In the genomic region with DNA sequence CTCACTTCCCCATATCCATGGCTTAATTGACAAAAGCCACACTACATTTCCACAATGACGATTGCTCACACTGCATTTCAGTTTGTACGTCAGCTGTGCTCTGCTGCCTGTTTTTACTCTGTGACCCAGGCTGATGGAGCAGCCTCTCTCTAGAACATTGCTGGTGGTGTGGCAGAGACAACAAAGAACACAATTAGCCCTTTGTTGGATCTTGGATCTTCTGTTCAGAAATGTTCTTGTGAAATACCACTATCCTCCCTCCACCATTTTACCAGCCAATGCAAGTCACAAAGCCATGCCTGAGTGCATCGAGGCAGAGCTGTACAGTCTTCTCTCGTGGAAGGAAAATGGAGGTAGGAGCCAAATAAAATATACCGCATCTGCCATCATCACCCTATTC, we compare ENCODE assay signal across 24 cellular contexts. TPM values are rescaled to one million over a fixed set of nuclear protein-coding genes. Genes with fewer than 3 reads are reported as not detected.
DNase-seq lines count a peak whose midpoint lies in the region; ATAC-seq, FAIRE-seq and TF ChIP-seq lines count a peak whose summit lies in the region.
"Had no signal": no experiment of that assay in that cellular context is flagged by ENCODE, and none has a peak within 500 bp of the region (broad histone marks: within the 10 kb centered on the region; RNA-seq: fewer than 3 reads in every experiment).

No MANE protein-coding gene starts in this region.

- DNase-seq in HepG2 (ENCODE audit: low spot score) (no peak), right lobe of liver (no peak), dorsolateral prefrontal cortex (peak in 1 of 10 donors; percentile 22), midbrain (lab: John Stamatoyannopoulos, UW) (peak; percentile 31), neural progenitor cell (ENCODE audit: low spot score) (no peak), smooth muscle cell (lab: John Stamatoyannopoulos, UW; ENCODE audit: unreplicated experiment) (no peak)
- no peak for DNase-seq in activated CD4-positive, alpha-beta T cell treated with anti-CD3 and anti-CD28 coated beads, Interleukin-2, amount 10 ng/mL, durations not matched to agents 24 days and 14 days
- DNase-seq: ACHN; CD8-positive, alpha-beta T cell; MG63; NCI-H1105; NCI-H1694; NCI-H2081; NCI-H2171 treated with DMSO at 0.1 percent for 48 hours; NCI-H524 treated with DMSO at 0.1 percent for 48 hours; NCI-H82; Peyer's patch had no signal

- H3K4me3 ChIP-seq in HepG2 (replicated peaks in 1 of 3; ENCODE audit: insufficient read depth in 1 of 3, low read depth in 2 of 3, low read length in 3 of 3) (no peak overlapping the region), right lobe of liver (no peak overlapping the region), dorsolateral prefrontal cortex (no peak overlapping the region), neural progenitor cell (no peak overlapping the region), smooth muscle cell (no peak overlapping the region)
- H3K4me3 ChIP-seq: BLaER1 treated with 17β-estradiol and CSF1 and Interleukin-3, amounts not matched to agents 10 nM and 100 nM; GM23338; HAP-1; K562; MG63; Peyer's patch had no signal

- peaks cover 7% of the 10 kb centered on the region; the same call in 1 of the 2 replicates for H3K4me1 ChIP-seq in HepG2 (ENCODE audit: insufficient read depth, low read length)
- H3K4me1 ChIP-seq in right lobe of liver = no peaks in the 10 kb centered on the region
- no peaks in the 10 kb centered on the region for H3K4me1 ChIP-seq in neural progenitor cell
- no peaks in the 10 kb centered on the region for H3K4me1 ChIP-seq in smooth muscle cell (ENCODE audit: low read depth)
- H3K4me1 ChIP-seq: Peyer's patch had no signal

- FAIRE-seq in HepG2 (lab: Jason Lieb, UNC) = no peak
- FAIRE-seq: GM12891, K562 had no signal

- H3K9ac ChIP-seq in HepG2 (ENCODE audit: insufficient read depth, low read depth, low read length) (no peak overlapping the region), neural progenitor cell (no peak overlapping the region), smooth muscle cell (ENCODE audit: low read depth) (no peak overlapping the region)
- H3K9ac ChIP-seq: BLaER1 treated with 17β-estradiol and CSF1 and Interleukin-3, amounts not matched to agents 10 nM and 100 nM had no signal

- BruUV-seq in HepG2 (replicated peaks; lab: Mats Ljungman, UMichigan) = no TSS peak

- TF ChIP-seq EP300 in HepG2 (IDR thresholded peaks at IDR 0.05; ENCODE audit: low read depth in 2 of 2, low read length in 2 of 2) = no peak
- no peak for TF ChIP-seq EP300 in HepG2 (CRISPR knock-in tag; IDR thresholded peaks at IDR 0.05; ENCODE audit: borderline replicate concordance)

- intact Hi-C loops in HepG2 (cut with micrococcal nuclease; ENCODE audit: unreplicated experiment) = no loop called here
- intact Hi-C loops in right lobe of liver (cut with DNase I) = no loop called here
- intact Hi-C loops in dorsolateral prefrontal cortex (cut with DNase I) = loop anchor here in 1 of 2 donors (5.0 kb wide), 1 partner anchor 57 kb away; a partner anchor contains a TSS
- intact Hi-C loops in activated CD4-positive, alpha-beta T cell treated with anti-CD3 and anti-CD28 coated beads, Interleukin-2, amount 10 ng/mL, durations not matched to agents 24 days and 14 days (cut with micrococcal nuclease) = no loop called here

- H3K4me2 ChIP-seq in HepG2 (ENCODE audit: low read depth, low read length) (peak overlapping the region; percentile 40; the same call in 1 of the 2 replicates), neural progenitor cell (no peak overlapping the region), smooth muscle cell (no peak overlapping the region)
- H3K4me2 ChIP-seq: BLaER1 treated with 17β-estradiol and CSF1 and Interleukin-3, amounts not matched to agents 10 nM and 100 nM; GM23338 had no signal

- POLR2A ChIA-PET in HepG2 (lab: Yijun Ruan, JAX) = no interaction called here

- H3K9me3 ChIP-seq in HepG2 (ENCODE audit: low read length) = no peaks in the 10 kb centered on the region
- no peaks in the 10 kb centered on the region for H3K9me3 ChIP-seq in right lobe of liver
- no peaks in the 10 kb centered on the region for H3K9me3 ChIP-seq in neural progenitor cell (ENCODE audit: low read depth)
- no peaks in the 10 kb centered on the region for H3K9me3 ChIP-seq in smooth muscle cell (replicated peaks; ENCODE audit: low read depth)
- H3K9me3 ChIP-seq: HAP-1, MG63, Peyer's patch had no signal

- 12% methylated on average over 5 of the region's 5 CpGs for WGBS in HepG2 (ENCODE audit: low lambda C conversion rate)
- whole genome bisulfite sequencing in right lobe of liver (ENCODE audit: insufficient coverage, low coverage, low lambda C conversion rate, missing lambda C conversion rate) = 75% methylated on average over 5 of the region's 5 CpGs
- 95% methylated on average over 5 of the region's 5 CpGs for WGBS in smooth muscle cell (ENCODE audit: low lambda C conversion rate)

- no peak overlapping the region for H3K27ac Mint-ChIP-seq in neural progenitor cell
- H3K27ac Mint-ChIP-seq in activated CD4-positive, alpha-beta T cell treated with anti-CD3 and anti-CD28 coated beads, Interleukin-2, amount 10 ng/mL, durations not matched to agents 24 days and 14 days = no peak overlapping the region
- H3K27ac Mint-ChIP-seq: CD8-positive, alpha-beta T cell; GM23338 had no signal

- H3K79me2 ChIP-seq in HepG2 (ENCODE audit: insufficient read depth, low read length) = no peaks in the 10 kb centered on the region
- H3K79me2 ChIP-seq in neural progenitor cell (ENCODE audit: low read depth) = no peaks in the 10 kb centered on the region
- no peaks in the 10 kb centered on the region for H3K79me2 ChIP-seq in smooth muscle cell (ENCODE audit: low read depth)

- H2AFZ ChIP-seq in HepG2 (ENCODE audit: low read length) (no peak overlapping the region), neural progenitor cell (replicated peaks) (no peak overlapping the region), smooth muscle cell (ENCODE audit: low read depth) (no peak overlapping the region)
- H2AFZ ChIP-seq: GM23338 had no signal

- H3K27ac ChIP-seq in HepG2 (ENCODE audit: extremely low read length, insufficient read depth, low read length) = no peak overlapping the region
- H3K27ac ChIP-seq in right lobe of liver = no peak overlapping the region
- peak overlapping the region in 41 of 59 donors; percentile 3 to 89 (median 65) for H3K27ac ChIP-seq in dorsolateral prefrontal cortex
- H3K27ac ChIP-seq in neural progenitor cell = no peak overlapping the region
- H3K27ac ChIP-seq in smooth muscle cell (ENCODE audit: low read depth) = no peak overlapping the region
- H3K27ac ChIP-seq: 22Rv1; BLaER1 treated with 17β-estradiol and CSF1 and Interleukin-3, amounts not matched to agents 10 nM and 100 nM; Peyer's patch had no signal

- H3F3A ChIP-seq in neural progenitor cell (ENCODE audit: low read depth) (no peaks in the 10 kb centered on the region), smooth muscle cell (ENCODE audit: low read depth) (no peaks in the 10 kb centered on the region)

- no peak overlapping the region for H3K4me3 Mint-ChIP-seq in neural progenitor cell
- no peak overlapping the region for H3K4me3 Mint-ChIP-seq in activated CD4-positive, alpha-beta T cell treated with anti-CD3 and anti-CD28 coated beads, Interleukin-2, amount 10 ng/mL, durations not matched to agents 24 days and 14 days
- H3K4me3 Mint-ChIP-seq: CD8-positive, alpha-beta T cell; GM23338 had no signal

- TF ChIP-seq RAD21 in HepG2 (CRISPR knock-in tag; IDR thresholded peaks at IDR 0.05) = no peak

- TF ChIP-seq CTCF in HepG2 (CRISPR knock-in tag; IDR thresholded peaks at IDR 0.05) (no peak), right lobe of liver (IDR thresholded peaks at IDR 0.05) (no peak), dorsolateral prefrontal cortex (IDR thresholded peaks at IDR 0.05 in 54 of 56, conservative IDR thresholded peaks at IDR 0.05 in 2 of 56; ENCODE audit: low read depth in 1 of 56, partially characterized antibody in 56 of 56) (no peak), neural progenitor cell (IDR thresholded peaks at IDR 0.05) (no peak), smooth muscle cell (IDR thresholded peaks at IDR 0.05; ENCODE audit: borderline replicate concordance, insufficient read depth, poor library complexity, severe bottlenecking) (no peak)

- CTCF ChIA-PET in HepG2 (lab: Yijun Ruan, JAX; ENCODE audit: low intra/inter-chr PET ratio, low total read pairs) = no interaction called here

- H3K36me3 ChIP-seq in HepG2 (replicated peaks in 1 of 2; ENCODE audit: control insufficient read depth in 1 of 2, insufficient read depth in 2 of 2, low read length in 2 of 2) = no peaks in the 10 kb centered on the region
- no peaks in the 10 kb centered on the region for H3K36me3 ChIP-seq in right lobe of liver
- no peaks in the 10 kb centered on the region for H3K36me3 ChIP-seq in neural progenitor cell
- H3K36me3 ChIP-seq in smooth muscle cell (ENCODE audit: low read depth) = no peaks in the 10 kb centered on the region
- H3K36me3 ChIP-seq: BLaER1 treated with 17β-estradiol and CSF1 and Interleukin-3, amounts not matched to agents 10 nM and 100 nM; HAP-1; MG63; Peyer's patch had no signal

- H4K20me1 ChIP-seq in HepG2 (ENCODE audit: insufficient read depth, low read length) (no peaks in the 10 kb centered on the region), neural progenitor cell (ENCODE audit: low read depth) (no peaks in the 10 kb centered on the region), smooth muscle cell (ENCODE audit: low read depth) (no peaks in the 10 kb centered on the region)
- H4K20me1 ChIP-seq: BLaER1 treated with 17β-estradiol and CSF1 and Interleukin-3, amounts not matched to agents 10 nM and 100 nM had no signal

- H3K27me3 Mint-ChIP-seq in neural progenitor cell (ENCODE audit: insufficient read depth, low read depth) = no peaks in the 10 kb centered on the region
- no peaks in the 10 kb centered on the region for H3K27me3 Mint-ChIP-seq in activated CD4-positive, alpha-beta T cell treated with anti-CD3 and anti-CD28 coated beads, Interleukin-2, amount 10 ng/mL, durations not matched to agents 24 days and 14 days

- no peaks in the 10 kb centered on the region for H3K36me3 Mint-ChIP-seq in neural progenitor cell
- peaks cover 4% of the 10 kb centered on the region for H3K36me3 Mint-ChIP-seq in activated CD4-positive, alpha-beta T cell treated with anti-CD3 and anti-CD28 coated beads, Interleukin-2, amount 10 ng/mL, durations not matched to agents 24 days and 14 days (ENCODE audit: low read depth)
- H3K36me3 Mint-ChIP-seq: CD8-positive, alpha-beta T cell had no signal

- ATAC-seq in HepG2 (no peak), right lobe of liver (no peak), GM21619 (IDR thresholded peaks at IDR 0.05; ENCODE audit: unreplicated experiment) (no peak)
- ATAC-seq: CD8-positive, alpha-beta T cell; GM23338; K562 had no signal

- no peak for TF ChIP-seq POLR2A in HepG2 (IDR thresholded peaks at IDR 0.05; ENCODE audit: insufficient read depth in 1 of 2, low read depth in 2 of 2, low read length in 2 of 2)
- TF ChIP-seq POLR2A in right lobe of liver (IDR thresholded peaks at IDR 0.05) = no peak

- H3K9me3 Mint-ChIP-seq in neural progenitor cell = no peaks in the 10 kb centered on the region
- peaks cover 4% of the 10 kb centered on the region for H3K9me3 Mint-ChIP-seq in activated CD4-positive, alpha-beta T cell treated with anti-CD3 and anti-CD28 coated beads, Interleukin-2, amount 10 ng/mL, durations not matched to agents 24 days and 14 days
- H3K9me3 Mint-ChIP-seq: CD8-positive, alpha-beta T cell; GM23338 had no signal

- no peaks in the 10 kb centered on the region; a peak in 1 of 5 replicates for H3K27me3 ChIP-seq in HepG2 (ENCODE audit: control insufficient read depth in 1 of 2, insufficient read depth in 2 of 2, low read length in 2 of 2)
- H3K27me3 ChIP-seq in right lobe of liver = no peaks in the 10 kb centered on the region
- H3K27me3 ChIP-seq in dorsolateral prefrontal cortex = no peaks in the 10 kb centered on the region
- H3K27me3 ChIP-seq in neural progenitor cell = no peaks in the 10 kb centered on the region
- H3K27me3 ChIP-seq in smooth muscle cell (ENCODE audit: low read depth) = no peaks in the 10 kb centered on the region
- H3K27me3 ChIP-seq: BLaER1 treated with 17β-estradiol and CSF1 and Interleukin-3, amounts not matched to agents 10 nM and 100 nM; MG63; Peyer's patch had no signal

- no peaks in the 10 kb centered on the region for H3K4me1 Mint-ChIP-seq in neural progenitor cell
- H3K4me1 Mint-ChIP-seq in activated CD4-positive, alpha-beta T cell treated with anti-CD3 and anti-CD28 coated beads, Interleukin-2, amount 10 ng/mL, durations not matched to agents 24 days and 14 days = peaks cover 2% of the 10 kb centered on the region
- H3K4me1 Mint-ChIP-seq: GM23338 had no signal

- in situ Hi-C loops in HepG2 (cut with HindIII; ENCODE audit: extremely low pct_ligation_motif_present, low pct_unique_long_range_greater_than_20kb) = no loop called here

RNA-seq across cellular contexts. Expression of a gene that starts 56.9 kb away (rescaled TPM):
- 33.3 and 50.5 TPM in 2 replicates for total RNA-seq in HepG2 (2016; rRNA removed; fragmentation: Illumina TruSeq; extraction: Trizol)
- total RNA-seq in HepG2 (2016; cell fraction: cytosol; rRNA removed; fragmentation: Illumina TruSeq; extraction: Trizol; ENCODE audit: low read depth) = 28.9 and 36.1 TPM in 2 replicates
- total RNA-seq in HepG2 (2016; cell fraction: insoluble cytoplasmic fraction; rRNA removed; fragmentation: Illumina TruSeq; extraction: Trizol) = 34.4 and 49.1 TPM in 2 replicates
- total RNA-seq in HepG2 (2016; cell fraction: membrane; rRNA removed; fragmentation: Illumina TruSeq; extraction: Trizol) = 27.1 and 27.6 TPM in 2 replicates
- 56.8 and 57.7 TPM in 2 replicates for total RNA-seq in HepG2 (2016; cell fraction: nucleus; rRNA removed; fragmentation: Illumina TruSeq; extraction: Trizol)
- 15.4 and 19.2 TPM in 2 replicates for polyA plus RNA-seq in HepG2 (2011; rRNA removed)
- 12.9 and 15.0 TPM in 2 replicates for polyA plus RNA-seq in HepG2 (2011; cell fraction: cytosol; rRNA removed)
- polyA plus RNA-seq in HepG2 (2011; cell fraction: nucleus; rRNA removed) = 10.9 and 12.9 TPM in 2 replicates
- 17.7 and 18.8 TPM in 2 replicates for polyA plus RNA-seq in HepG2 (2012)
- polyA plus RNA-seq in HepG2 (2016; cell fraction: cytosol; fragmentation: Illumina TruSeq; extraction: Trizol; ENCODE audit: low read depth) = 0.88 and 1.2 TPM in 2 replicates
- 17.3 and 19.4 TPM in 2 replicates for polyA plus RNA-seq in HepG2 (2016; cell fraction: insoluble cytoplasmic fraction; fragmentation: Illumina TruSeq; extraction: Trizol; ENCODE audit: low read depth)
- 4.4 and 4.8 TPM in 2 replicates for polyA plus RNA-seq in HepG2 (2016; cell fraction: membrane; fragmentation: Illumina TruSeq; extraction: Trizol; ENCODE audit: low read depth)
- polyA plus RNA-seq in HepG2 (2016; cell fraction: nucleus; fragmentation: Illumina TruSeq; extraction: Trizol; ENCODE audit: insufficient read depth, low read depth) = 13.6 and 14.4 TPM in 2 replicates
- 11.9 and 39.7 TPM in 2 replicates for polyA minus RNA-seq in HepG2 (2011; rRNA and poly(A)+ RNA removed; ENCODE audit: low replicate concordance)
- 27.3 and 30.9 TPM in 2 replicates for polyA minus RNA-seq in HepG2 (2011; cell fraction: cytosol; rRNA and poly(A)+ RNA removed)
- polyA minus RNA-seq in HepG2 (2011; cell fraction: nucleus; rRNA and poly(A)+ RNA removed) = 86.3 and 98.5 TPM in 2 replicates
- total RNA-seq in right lobe of liver = 10 to 100 TPM; 21.5 to 33.4 (median 27.7) TPM
- total RNA-seq in dorsolateral prefrontal cortex = 100 to 1,000 TPM in 4 of 120 experiments, 10 to 100 TPM in 116; 66.1 to 103 (median 87.1) TPM
- 63.6 and 108 TPM in 2 replicates for total RNA-seq in neural progenitor cell (ENCODE audit: low replicate concordance)
- total RNA-seq in activated CD4-positive, alpha-beta T cell treated with anti-CD3 and anti-CD28 coated beads, Interleukin-2, amount 10 ng/mL, durations not matched to agents 24 days and 14 days = 38.5 and 39.0 TPM in 2 replicates
- total RNA-seq in smooth muscle cell = 35.3 and 54.0 TPM in 2 replicates
- 12.1 and 14.6 TPM in 2 replicates for polyA plus RNA-seq in smooth muscle cell

Comparison
In these comparisons a context has a peak if more than half of its experiments do, and no peak if none do; other contexts are left out.
1. H3K27ac ChIP-seq: peak in dorsolateral prefrontal cortex (41 of 59); none in HepG2 (single experiment), right lobe of liver (0 of 3), neural progenitor cell (single experiment) and smooth muscle cell (single experiment).